In genomic region chr19:49165111-49165750, GRCh38 we compare ENCODE assay signal across 13 cellular contexts. TPM values are rescaled to one million over a fixed set of nuclear protein-coding genes. Genes with fewer than 3 reads are reported as not detected.
DNase-seq lines count a peak whose midpoint lies in the region; TF ChIP-seq lines count a peak whose summit lies in the region.
"Had no signal": no experiment of that assay in that cellular context is flagged by ENCODE, and none has a peak within 500 bp of the region (broad histone marks: within the 10 kb centered on the region; RNA-seq: fewer than 3 reads in every experiment).

No MANE protein-coding gene starts in this region.

- H3K27me3 ChIP-seq in vagina (no peaks in the 10 kb centered on the region), ovary (no peaks in the 10 kb centered on the region)

- H3K27ac ChIP-seq in vagina (peak overlapping the region; percentile 76), ovary (no peak overlapping the region)
- H3K27ac ChIP-seq: HL-60 had no signal

- H3K36me3 ChIP-seq in vagina (peaks cover 0 to 19% of the 10 kb centered on the region in 2 donors), ovary (no peaks in the 10 kb centered on the region)

- 46 to 59% (median 57%) methylated on average over 24 of the region's 24 CpGs for WGBS in ovary, 3 donors

- TF ChIP-seq EP300 in ovary (IDR thresholded peaks at IDR 0.05), result no peak

- no peak for TF ChIP-seq POLR2A in vagina (IDR thresholded peaks at IDR 0.05)
- no peak for TF ChIP-seq POLR2A in ovary (IDR thresholded peaks at IDR 0.05)

- H3K9me3 ChIP-seq in vagina (no peaks in the 10 kb centered on the region), ovary (no peaks in the 10 kb centered on the region)

- H3K4me3 ChIP-seq in vagina, result no peak overlapping the region
- H3K4me3 ChIP-seq in ovary, result no peak overlapping the region

- intact Hi-C loops in head of caudate nucleus (cut with DNase I), result no loop called here
- intact Hi-C loops in vagina (cut with DNase I), result no loop called here
- intact Hi-C loops in ovary (cut with DNase I), result no loop called here

- TF ChIP-seq CTCF in vagina (IDR thresholded peaks at IDR 0.05) (no peak), ovary (IDR thresholded peaks at IDR 0.05) (no peak)

- H3K4me1 ChIP-seq in vagina, result peaks cover 11% of the 10 kb centered on the region
- no peaks in the 10 kb centered on the region for H3K4me1 ChIP-seq in ovary (ENCODE audit: insufficient read depth)

- DNase-seq in NCI-H345 (lab: John Stamatoyannopoulos, UW) (peak; percentile 6), NCI-H345 treated with DMSO at 0.1 percent for 48 hours (lab: John Stamatoyannopoulos, UW; ENCODE audit: unreplicated experiment) (no peak), head of caudate nucleus (peak in 28 of 42 donors; percentile 12 to 68 (median 36)), myocyte (ENCODE audit: low read depth) (peak; percentile 48), vagina (ENCODE audit: extremely low spot score in 2 of 2) (no peak), ovary (no peak), GF-D8 (lab: John Stamatoyannopoulos, UW) (no peak), NCI-H1092 treated with DMSO at 0.1 percent for 48 hours (lab: John Stamatoyannopoulos, UW) (no peak)
- DNase-seq: activated CD8-positive, alpha-beta T cell treated with anti-CD3 and anti-CD28 coated beads for 36 hours; activated naive CD8-positive, alpha-beta T cell treated with anti-CD3 and anti-CD28 coated beads for 36 hours; DMS 273 treated with DMSO at 0.1 percent for 48 hours; immature natural killer cell had no signal

RNA-seq across cellular contexts. Expression of gene TRPM4, which starts 7.6 kb away (rescaled TPM):
- total RNA-seq in myocyte (14.3 and 18.6 TPM in 2 replicates), vagina (22.8 TPM), ovary (10 to 100 TPM in 2 of 7 donors, 1 to 10 TPM in 5; 1.2 to 12.2 (median 8.2) TPM)
- 26.5 TPM for polyA plus RNA-seq in myocyte (2012)
- 1 to 10 TPM; 1.1 to 5.1 TPM for polyA plus RNA-seq in ovary
- total RNA-seq: activated naive CD8-positive, alpha-beta T cell treated with anti-CD3 and anti-CD28 coated beads for 36 hours had no signal

RNA-seq across cellular contexts. Expression of gene HRC, which starts 10.0 kb away (rescaled TPM):
- 375 and 578 TPM in 2 replicates for total RNA-seq in myocyte
- 80.4 TPM for polyA plus RNA-seq in myocyte (2012)
- 0.25 TPM for total RNA-seq in vagina
- 1 to 10 TPM in 5 of 7 donors, under 1 TPM in 2; 0.36 to 3.0 (median 2.1) TPM for total RNA-seq in ovary
- polyA plus RNA-seq in ovary, result 10 to 100 TPM in 1 of 2 donors, 1 to 10 TPM in 1; 4.0 to 10.5 TPM
- total RNA-seq: activated CD8-positive, alpha-beta T cell treated with anti-CD3 and anti-CD28 coated beads for 36 hours; activated naive CD8-positive, alpha-beta T cell treated with anti-CD3 and anti-CD28 coated beads for 36 hours had no signal
- polyA plus RNA-seq: immature natural killer cell had no signal

RNA-seq across cellular contexts. Expression of gene PPFIA3, which starts 45.9 kb away (rescaled TPM):
- total RNA-seq in myocyte, result 10.2 and 12.5 TPM in 2 replicates
- 6.2 TPM for polyA plus RNA-seq in myocyte (2012)
- total RNA-seq in vagina, result 4.7 TPM
- total RNA-seq in ovary, result 1 to 10 TPM in 6 of 7 donors, under 1 TPM in 1; 0.72 to 6.1 (median 3.2) TPM
- polyA plus RNA-seq in ovary, result 1 to 10 TPM in 1 of 2 donors, under 1 TPM in 1; 0.55 to 5.8 TPM

RNA-seq across cellular contexts. Expression of gene C19orf73, which starts 46.3 kb away (rescaled TPM):
- not detected in 2 replicates for total RNA-seq in myocyte
- 1.3 TPM for polyA plus RNA-seq in myocyte (2012)
- not detected for total RNA-seq in vagina
- 1 to 10 TPM in 1 of 7 donors, under 1 TPM in 3, not detected in 3; 0.45 to 1.5 (median 0.46) TPM for total RNA-seq in ovary
- under 1 TPM in 1 of 2 donors, not detected in 1; 0.42 TPM for polyA plus RNA-seq in ovary

RNA-seq across cellular contexts. Expression of gene LIN7B, which starts 51.1 kb away (rescaled TPM):
- total RNA-seq in myocyte (22.1 and 44.2 TPM in 2 replicates), vagina (23.8 TPM), ovary (1 to 10 TPM; 6.6 to 9.8 (median 8.5) TPM)
- 22.2 TPM for polyA plus RNA-seq in myocyte (2012)
- 1 to 10 TPM in 1 of 2 donors, under 1 TPM in 1; 0.82 to 8.9 TPM for polyA plus RNA-seq in ovary

Comparison
In these comparisons a context has a peak if more than half of its experiments do, and no peak if none do; other contexts are left out.
1. DNase-seq: peak in NCI-H345 (single experiment), head of caudate nucleus (28 of 42) and myocyte (single experiment); none in NCI-H345 treated with DMSO at 0.1 percent for 48 hours (single experiment), vagina (0 of 2), ovary (0 of 5), GF-D8 (single experiment) and NCI-H1092 treated with DMSO at 0.1 percent for 48 hours (single experiment).
2. RNA of gene HRC, which starts 10.0 kb away (total RNA-seq): 375 to 578 TPM in myocyte; 0.36 to 3.0 TPM in ovary and 0.25 TPM in vagina (single experiment); every median in the first group is over 10 times any median in the second.